In genomic region chr10:77424257-77424656, GRCh38 we compare ENCODE assay signal across 23 cellular contexts.
"Had no signal": no experiment of that assay in that cellular context is flagged by ENCODE, and none has a peak within 500 bp of the region (broad histone marks: within the 10 kb centered on the region; RNA-seq: fewer than 3 reads in every experiment).

No MANE protein-coding gene starts in this region.

- DNase-seq: activated CD4-positive, alpha-beta T cell treated with anti-CD3 and anti-CD28 coated beads for 36 hours; activated CD4-positive, alpha-beta T cell treated with anti-CD3 and anti-CD28 coated beads, Interleukin-2, amount 50 U/mL, for 1 hour; activated CD8-positive, alpha-beta memory T cell treated with anti-CD3 and anti-CD28 coated beads, Interleukin-2, amount 50 U/mL, for 4 hours; activated CD8-positive, alpha-beta T cell treated with anti-CD3 and anti-CD28 coated beads for 36 hours; activated gamma-delta T cell treated with Interleukin-2 at 50 U/mL for 16 hours; activated naive CD4-positive, alpha-beta T cell treated with anti-CD3 and anti-CD28 coated beads, Interleukin-2, amount 10 ng/mL, durations not matched to agents 7 days and 5 days; activated naive CD8-positive, alpha-beta T cell treated with anti-CD3 and anti-CD28 coated beads for 36 hours; activated T-cell treated with anti-CD3 and anti-CD28 coated beads, Interleukin-2, amount 50 U/mL, for 72 hours; anterior cingulate cortex; central memory CD4-positive, alpha-beta T cell; KG1; NCI-H1048; NCI-H146; NCI-H1930; NCI-H2107; NCI-H510A treated with DMSO at 0.1 percent for 48 hours; PC-9; SHP77 treated with DMSO at 0.1 percent for 48 hours; T-cell; T-helper 2 cell; T1000; WERI-Rb-1 had no signal

- H3K4me3 Mint-ChIP-seq: activated CD4-positive, alpha-beta T cell treated with anti-CD3 and anti-CD28 coated beads for 36 hours; activated CD8-positive, alpha-beta T cell treated with anti-CD3 and anti-CD28 coated beads for 36 hours; activated naive CD4-positive, alpha-beta T cell treated with anti-CD3 and anti-CD28 coated beads, Interleukin-2, amount 10 ng/mL, durations not matched to agents 7 days and 5 days; activated naive CD8-positive, alpha-beta T cell treated with anti-CD3 and anti-CD28 coated beads for 36 hours; activated T-cell treated with anti-CD3 and anti-CD28 coated beads, Interleukin-2, amount 50 U/mL, for 72 hours; T-cell had no signal

- ATAC-seq: activated CD4-positive, alpha-beta T cell treated with anti-CD3 and anti-CD28 coated beads for 36 hours; activated CD8-positive, alpha-beta T cell treated with anti-CD3 and anti-CD28 coated beads for 36 hours; activated T-cell treated with anti-CD3 and anti-CD28 coated beads, Interleukin-2, amount 50 U/mL, for 72 hours; T-cell had no signal

- H3K27me3 Mint-ChIP-seq: activated naive CD4-positive, alpha-beta T cell treated with anti-CD3 and anti-CD28 coated beads, Interleukin-2, amount 10 ng/mL, durations not matched to agents 7 days and 5 days; activated naive CD8-positive, alpha-beta T cell treated with anti-CD3 and anti-CD28 coated beads for 36 hours had no signal

- H3K9me3 Mint-ChIP-seq: activated CD8-positive, alpha-beta T cell treated with anti-CD3 and anti-CD28 coated beads for 36 hours; activated naive CD4-positive, alpha-beta T cell treated with anti-CD3 and anti-CD28 coated beads, Interleukin-2, amount 10 ng/mL, durations not matched to agents 7 days and 5 days; activated naive CD8-positive, alpha-beta T cell treated with anti-CD3 and anti-CD28 coated beads for 36 hours; activated T-cell treated with anti-CD3 and anti-CD28 coated beads, Interleukin-2, amount 50 U/mL, for 72 hours; activated T-helper 2 cell treated with anti-CD3 and anti-CD28 coated beads, Interferon-gamma antibody, Interleukin-2, Interleukin-4, amounts not matched to agents 10 μg/mL and 5 μg/mL and 100 μg/mL, durations not matched to agents 14 hours and 24 hours and 36 hours; T-cell had no signal

- H3K4me1 Mint-ChIP-seq: activated CD4-positive, alpha-beta T cell treated with anti-CD3 and anti-CD28 coated beads for 36 hours; activated naive CD4-positive, alpha-beta T cell treated with anti-CD3 and anti-CD28 coated beads, Interleukin-2, amount 10 ng/mL, durations not matched to agents 7 days and 5 days; activated naive CD8-positive, alpha-beta T cell treated with anti-CD3 and anti-CD28 coated beads for 36 hours; T-cell had no signal

- H3K27ac ChIP-seq: PC-9, WERI-Rb-1 had no signal

- H3K27ac Mint-ChIP-seq: activated CD4-positive, alpha-beta T cell treated with anti-CD3 and anti-CD28 coated beads for 36 hours; activated CD8-positive, alpha-beta T cell treated with anti-CD3 and anti-CD28 coated beads for 36 hours; activated naive CD4-positive, alpha-beta T cell treated with anti-CD3 and anti-CD28 coated beads, Interleukin-2, amount 10 ng/mL, durations not matched to agents 7 days and 5 days; activated naive CD8-positive, alpha-beta T cell treated with anti-CD3 and anti-CD28 coated beads for 36 hours; activated T-cell treated with anti-CD3 and anti-CD28 coated beads, Interleukin-2, amount 50 U/mL, for 72 hours; activated T-helper 2 cell treated with anti-CD3 and anti-CD28 coated beads, Interferon-gamma antibody, Interleukin-2, Interleukin-4, amounts not matched to agents 10 μg/mL and 5 μg/mL and 100 μg/mL, durations not matched to agents 14 hours and 24 hours and 36 hours; T-cell had no signal

- H3K36me3 Mint-ChIP-seq: activated naive CD4-positive, alpha-beta T cell treated with anti-CD3 and anti-CD28 coated beads, Interleukin-2, amount 10 ng/mL, durations not matched to agents 7 days and 5 days; activated naive CD8-positive, alpha-beta T cell treated with anti-CD3 and anti-CD28 coated beads for 36 hours; T-cell had no signal

- H3K4me3 ChIP-seq: PC-9 had no signal

- H3K36me3 ChIP-seq: WERI-Rb-1 had no signal
